Comparison of ENCODE assay signal across 8 cellular contexts in genomic region chr13:36344886-36345437, GRCh38.
DNase-seq lines count a peak whose midpoint lies in the region; ATAC-seq and TF ChIP-seq lines count a peak whose summit lies in the region.

No MANE protein-coding gene starts in this region.

- ATAC-seq in HG02852 (IDR thresholded peaks at IDR 0.05; ENCODE audit: unreplicated experiment), result no peak

- H3K4me1 ChIP-seq in tibial artery, result peaks cover 0 to 37% (median 20%) of the 10 kb centered on the region in 4 donors

- no peaks in the 10 kb centered on the region for H3K27me3 ChIP-seq in tibial artery

- intact Hi-C loops in tibial artery (cut with DNase I; ENCODE audit: low total_unique reads), result no loop called here

- DNase-seq in GM12865 (ENCODE audit: low read depth), result peak; percentile 62
- DNase-seq in NCI-H510A treated with DMSO at 0.1 percent for 48 hours (lab: John Stamatoyannopoulos, UW), result peak; percentile 26
- DNase-seq in cardiac fibroblast (ENCODE audit: low read depth in 2 of 2), result peak; percentile 33 to 35
- DNase-seq in medulla oblongata (ENCODE audit: extremely low spot score), result peak; percentile 64
- no peak for DNase-seq in tibial artery
- DNase-seq in hepatic stellate cell (ENCODE audit: low spot score), result no peak
- no peak for DNase-seq in NCI-H774 (lab: John Stamatoyannopoulos, UW)

- no peaks in the 10 kb centered on the region for H3K36me3 ChIP-seq in tibial artery

- peak overlapping the region; percentile 94 for H3K4me3 ChIP-seq in GM12865 (ENCODE audit: low read depth, low read length)
- peak overlapping the region; percentile 64 to 81 for H3K4me3 ChIP-seq in cardiac fibroblast (replicated peaks in 1 of 2; ENCODE audit: low read depth in 2 of 2, low read length in 2 of 2)
- H3K4me3 ChIP-seq in tibial artery, result peak overlapping the region; percentile 79 to 87

- TF ChIP-seq CTCF in GM12865 (IDR thresholded peaks at IDR 0.05; ENCODE audit: insufficient read depth, low read depth, low read length, missing control alignments) (no peak), cardiac fibroblast (IDR thresholded peaks at IDR 0.05; ENCODE audit: low read depth, low read length) (no peak), tibial artery (IDR thresholded peaks at IDR 0.05) (no peak)

- H3K27ac ChIP-seq in tibial artery, result peak overlapping the region; percentile 99

- no peaks in the 10 kb centered on the region for H3K9me3 ChIP-seq in tibial artery

Comparison
In these comparisons a context has a peak if more than half of its experiments do, and no peak if none do; other contexts are left out.
1. DNase-seq: peak in GM12865 (single experiment), NCI-H510A treated with DMSO at 0.1 percent for 48 hours (single experiment), cardiac fibroblast (2 of 2) and medulla oblongata (single experiment); none in tibial artery (0 of 2), hepatic stellate cell (single experiment) and NCI-H774 (single experiment).
2. Peak in every context shown above with its lines, with median percentiles within 50 percentile points of each other: H3K4me3 ChIP-seq.